13 cellular contexts compared by ENCODE assay signal in genomic region chr13:97268772-97269171, GRCh38. TPM values are rescaled to one million over a fixed set of nuclear protein-coding genes. Genes with fewer than 3 reads are reported as not detected.
DNase-seq lines count a peak whose midpoint lies in the region; ATAC-seq and TF ChIP-seq lines count a peak whose summit lies in the region.
"Had no signal": no experiment of that assay in that cellular context is flagged by ENCODE, and none has a peak within 500 bp of the region (broad histone marks: within the 10 kb centered on the region; RNA-seq: fewer than 3 reads in every experiment).

No MANE protein-coding gene starts in this region.

- peaks cover 23% of the 10 kb centered on the region for H3K9me1 ChIP-seq in IMR-90 (ENCODE audit: insufficient read depth, low read length)

- H3K27ac ChIP-seq in IMR-90 (ENCODE audit: insufficient read depth, low read length) (0 out of 2 replicates have a peak overlapping the region, but pooled peaks have one; percentile 15), hepatocyte (no peak overlapping the region), trophoblast cell (ENCODE audit: low read depth, low read length) (no peak overlapping the region), MM.1S (ENCODE audit: low read length) (no peak overlapping the region)

- no peak overlapping the region for H4K5ac ChIP-seq in IMR-90 (ENCODE audit: low read depth, low read length)

- H3K4me2 ChIP-seq in IMR-90 (ENCODE audit: low read depth, low read length) (no peak overlapping the region), hepatocyte (no peak overlapping the region), trophoblast cell (ENCODE audit: low read length) (no peak overlapping the region), MM.1S (ENCODE audit: low read depth, low read length) (no peak overlapping the region)

- H3K9me2 ChIP-seq in hepatocyte (replicated peaks; ENCODE audit: insufficient read depth) (no peaks in the 10 kb centered on the region), MM.1S (replicated peaks; ENCODE audit: insufficient read depth, low read length) (no peaks in the 10 kb centered on the region)

- H3K56ac ChIP-seq in IMR-90 (ENCODE audit: extremely low read depth, insufficient read depth, low read length): no peak overlapping the region

- POLR2A ChIA-PET in IMR-90 (lab: Charles Lee; ENCODE audit: unreplicated experiment): no interaction called here

- no TSS peak for BruUV-seq in IMR-90 (replicated peaks; lab: Mats Ljungman, UMichigan)

- H3K18ac ChIP-seq in IMR-90 (ENCODE audit: low read depth, low read length): no peak overlapping the region; the same call in 1 of the 2 replicates
- no peak overlapping the region for H3K18ac ChIP-seq in trophoblast cell (ENCODE audit: low read length)

- no peak overlapping the region for H2AK5ac ChIP-seq in IMR-90 (ENCODE audit: low read depth, low read length)
- no peak overlapping the region for H2AK5ac ChIP-seq in trophoblast cell (ENCODE audit: low read length)

- H4K91ac ChIP-seq in IMR-90 (ENCODE audit: insufficient read depth, low read depth, low read length): no peak overlapping the region
- no peak overlapping the region for H4K91ac ChIP-seq in trophoblast cell (ENCODE audit: low read depth, low read length)

- dilution Hi-C loops in IMR-90 (cut with HindIII; ENCODE audit: low sequenced_read_pairs, unreplicated experiment): no loop called here

- in situ Hi-C loops in IMR-90 (cut with MboI; ENCODE audit: low sequenced_read_pairs): no loop called here

- H2AFZ ChIP-seq in IMR-90 (replicated peaks; ENCODE audit: low read length, poor library complexity) (no peak overlapping the region), hepatocyte (no peak overlapping the region), trophoblast cell (ENCODE audit: insufficient read depth, low read length, poor library complexity) (no peak overlapping the region), MM.1S (ENCODE audit: low read length) (no peak overlapping the region)

- H3K4me1 ChIP-seq in IMR-90 (ENCODE audit: control insufficient read depth, insufficient read depth, low read length): peaks cover 25% of the 10 kb centered on the region
- H3K4me1 ChIP-seq in hepatocyte (ENCODE audit: insufficient read depth): peaks cover 10% of the 10 kb centered on the region
- H3K4me1 ChIP-seq in trophoblast cell (ENCODE audit: control insufficient read depth in 1 of 2, insufficient read depth in 2 of 2, low read length in 2 of 2): peaks cover 17 to 24% of the 10 kb centered on the region in 2 experiments
- H3K4me1 ChIP-seq in MM.1S (ENCODE audit: low read length): no peaks in the 10 kb centered on the region

- H3K36me3 ChIP-seq in IMR-90 (ENCODE audit: control insufficient read depth, insufficient read depth, low read length): peaks cover 4% of the 10 kb centered on the region; the same call in 1 of the 2 replicates
- H3K36me3 ChIP-seq in hepatocyte (replicated peaks; ENCODE audit: insufficient read depth, low read depth): no peaks in the 10 kb centered on the region
- peaks cover 6 to 7% of the 10 kb centered on the region in 2 experiments for H3K36me3 ChIP-seq in trophoblast cell (ENCODE audit: control insufficient read depth in 1 of 2, insufficient read depth in 2 of 2, low read length in 2 of 2)
- no peaks in the 10 kb centered on the region for H3K36me3 ChIP-seq in MM.1S (replicated peaks; ENCODE audit: insufficient read depth, low read length)

- H3K27me3 ChIP-seq in IMR-90 (ENCODE audit: control insufficient read depth, insufficient read depth, low read length) (no peaks in the 10 kb centered on the region), hepatocyte (no peaks in the 10 kb centered on the region), trophoblast cell (ENCODE audit: insufficient read depth, low read length) (no peaks in the 10 kb centered on the region), MM.1S (replicated peaks; ENCODE audit: insufficient read depth, low read length) (no peaks in the 10 kb centered on the region)

- H4K20me1 ChIP-seq in IMR-90 (ENCODE audit: insufficient read depth, low read length) (peaks cover 12% of the 10 kb centered on the region; the same call in 1 of the 2 replicates), hepatocyte (ENCODE audit: insufficient read depth, poor library complexity, severe bottlenecking) (peaks cover 24% of the 10 kb centered on the region), MM.1S (ENCODE audit: insufficient read depth, low read length) (no peaks in the 10 kb centered on the region)

- intact Hi-C loops in IMR-90 (cut with micrococcal nuclease): no loop called here

- H3K9ac ChIP-seq in IMR-90 (ENCODE audit: low read depth, low read length) (no peak overlapping the region), trophoblast cell (ENCODE audit: low read length) (no peak overlapping the region), MM.1S (ENCODE audit: low read length) (no peak overlapping the region)

- no CpG with 5 or more reads among the region's 6 CpGs for WGBS in IMR-90 (ENCODE audit: extremely low coverage in 2 of 2, insufficient read length in 1 of 2), 2 experiments
- 71% methylated on average over 6 of the region's 6 CpGs for WGBS in hepatocyte (ENCODE audit: low lambda C conversion rate, missing lambda C conversion rate)
- WGBS in trophoblast cell (ENCODE audit: extremely low coverage, insufficient coverage, insufficient read length): no CpG with 5 or more reads among the region's 6 CpGs

- no peak overlapping the region for H2BK5ac ChIP-seq in IMR-90 (ENCODE audit: low read depth, low read length, poor library complexity, severe bottlenecking)
- no peak overlapping the region for H2BK5ac ChIP-seq in trophoblast cell (ENCODE audit: low read depth, low read length, poor library complexity)

- H2BK120ac ChIP-seq in IMR-90 (ENCODE audit: low read depth, low read length) (no peak overlapping the region), trophoblast cell (ENCODE audit: insufficient read depth, low read length, poor library complexity) (no peak overlapping the region)

- no peak overlapping the region for H3K23ac ChIP-seq in IMR-90 (ENCODE audit: low read depth, low read length)
- H3K23ac ChIP-seq in trophoblast cell (ENCODE audit: low read length): no peak overlapping the region

- 0 out of 2 replicates have a peak, but pooled peaks have one; percentile 9 for ATAC-seq in IMR-90 (ENCODE audit: low read depth)
- ATAC-seq: GM12878; stimulated activated naive CD8-positive, alpha-beta T cell treated with anti-CD3 and anti-CD28 coated beads, Interleukin-15, Interleukin-2, amounts not matched to agents 100 U/mL and 50 U/mL, for 24 hours had no signal

- CTCF ChIA-PET in IMR-90 (lab: Yijun Ruan, JAX): interaction anchor here (1.5 kb wide), 1 partner anchor 159 kb away, joined by 3 read pairs; no protein-coding TSS in a partner anchor

- TF ChIP-seq POLR2A in IMR-90 (IDR thresholded peaks at IDR 0.05; ENCODE audit: low read depth, low read length): no peak

- H3F3A ChIP-seq in MM.1S (ENCODE audit: insufficient read depth, low read length): no peaks in the 10 kb centered on the region

- TF ChIP-seq CTCF in IMR-90 (conservative IDR thresholded peaks at IDR 0.05; ENCODE audit: low read depth, low read length): 0 out of 2 replicates have a peak, but pooled peaks have one; percentile 16
- peak; percentile 21 for TF ChIP-seq CTCF in cardiac fibroblast (IDR thresholded peaks at IDR 0.05; ENCODE audit: low read depth, low read length)
- TF ChIP-seq CTCF in hepatocyte (IDR thresholded peaks at IDR 0.05; ENCODE audit: poor library complexity): peak; percentile 5
- no peak for TF ChIP-seq CTCF in MM.1S (IDR thresholded peaks at IDR 0.05; ENCODE audit: low read length)

- H4K8ac ChIP-seq in IMR-90 (ENCODE audit: low read depth in 2 of 2, low read length in 2 of 2): peak overlapping the region in 1 of 2 experiments; percentile 39; a peak in 1 of 4 replicates
- no peak overlapping the region for H4K8ac ChIP-seq in trophoblast cell (ENCODE audit: low read depth, low read length)

- H4K12ac ChIP-seq in trophoblast cell (ENCODE audit: low read depth, low read length): no peak overlapping the region

- no peak overlapping the region for H2BK12ac ChIP-seq in trophoblast cell (ENCODE audit: low read length)

- H3K4me3 ChIP-seq in IMR-90 (ENCODE audit: insufficient read depth, low read depth, low read length): no peak overlapping the region
- H3K4me3 ChIP-seq in cardiac fibroblast (replicated peaks in 1 of 2; ENCODE audit: low read depth in 2 of 2, low read length in 2 of 2): no peak overlapping the region
- H3K4me3 ChIP-seq in hepatocyte: no peak overlapping the region
- H3K4me3 ChIP-seq in trophoblast cell (ENCODE audit: low read depth, low read length): no peak overlapping the region
- no peak overlapping the region for H3K4me3 ChIP-seq in MM.1S (ENCODE audit: low read length)
- H3K4me3 ChIP-seq: GM12878 had no signal

- H3K79me1 ChIP-seq in IMR-90 (ENCODE audit: low read depth in 1 of 2, low read length in 2 of 2) (peaks cover 35 to 69% of the 10 kb centered on the region in 2 experiments), trophoblast cell (ENCODE audit: low read length) (peaks cover 11% of the 10 kb centered on the region)

- no peak overlapping the region for H2AK9ac ChIP-seq in IMR-90 (replicated peaks; ENCODE audit: low read depth, low read length, poor library complexity)

- no peak overlapping the region for H2BK20ac ChIP-seq in IMR-90 (ENCODE audit: low read depth, low read length)

- no peak overlapping the region for H3K14ac ChIP-seq in IMR-90 (replicated peaks; ENCODE audit: low read depth, low read length)
- H3K14ac ChIP-seq in trophoblast cell (ENCODE audit: low read length): peak overlapping the region; percentile 45

- H3K9me3 ChIP-seq in IMR-90 (ENCODE audit: control insufficient read depth, insufficient read depth, low read length) (no peaks in the 10 kb centered on the region), hepatocyte (ENCODE audit: low read depth) (no peaks in the 10 kb centered on the region), trophoblast cell (ENCODE audit: insufficient read depth, low read depth, low read length) (no peaks in the 10 kb centered on the region), MM.1S (replicated peaks; ENCODE audit: insufficient read depth, low read length) (no peaks in the 10 kb centered on the region)

- DNase-seq in IMR-90 (no peak), cardiac fibroblast (ENCODE audit: low read depth in 2 of 2) (peak; percentile 27 to 69), hepatocyte (ENCODE audit: low spot score) (no peak), trophoblast cell (no peak), MM.1S (no peak), DMS79 treated with DMSO at 0.1 percent for 48 hours (lab: John Stamatoyannopoulos, UW) (no peak), kidney glomerular epithelial cell (lab: John Stamatoyannopoulos, UW) (no peak), DMS79 (lab: John Stamatoyannopoulos, UW) (no peak)
- DNase-seq: amniotic stem cell; DND-41; midbrain; stimulated activated naive CD8-positive, alpha-beta T cell treated with anti-CD3 and anti-CD28 coated beads, Interleukin-15, Interleukin-2, amounts not matched to agents 100 U/mL and 50 U/mL, for 24 hours had no signal

- H2BK15ac ChIP-seq in IMR-90 (ENCODE audit: low read depth, low read length): no peak overlapping the region

- H3K4ac ChIP-seq in IMR-90 (ENCODE audit: low read depth, low read length) (no peak overlapping the region), trophoblast cell (ENCODE audit: low read depth, low read length) (peak overlapping the region; percentile 48)

- TF ChIP-seq RAD21 in IMR-90 (IDR thresholded peaks at IDR 0.05; ENCODE audit: low read length): no peak

- H3K79me2 ChIP-seq in hepatocyte (peaks cover 100% of the 10 kb centered on the region), trophoblast cell (ENCODE audit: control insufficient read depth, insufficient read depth, low read length, poor library complexity) (peaks cover 16% of the 10 kb centered on the region), MM.1S (ENCODE audit: low read length) (peaks cover 65% of the 10 kb centered on the region)

RNA-seq across cellular contexts. Expression of gene MBNL2, which starts 46.6 kb away (rescaled TPM):
- 103 and 126 TPM in 2 replicates for total RNA-seq in IMR-90 (2012; rRNA removed)
- 24.8 and 26.9 TPM in 2 replicates for polyA plus RNA-seq in IMR-90 (2012; rRNA removed)
- polyA plus RNA-seq in IMR-90 (2012; cell fraction: cytosol; rRNA removed): 8.1 and 11.6 TPM in 2 replicates
- polyA plus RNA-seq in IMR-90 (2012; cell fraction: nucleus; rRNA removed; ENCODE audit: low replicate concordance): 9.4 and 35.9 TPM in 2 replicates
- 96.8 and 97.9 TPM in 2 replicates for total RNA-seq in hepatocyte
- 27.4 and 33.8 TPM in 2 replicates for polyA plus RNA-seq in hepatocyte
- polyA plus RNA-seq in trophoblast cell (2013): 173 and 175 TPM in 2 replicates

Comparison
In these comparisons a context has a peak if more than half of its experiments do, and no peak if none do; other contexts are left out.
1. DNase-seq: peak in cardiac fibroblast (2 of 2); none in IMR-90 (single experiment), hepatocyte (single experiment), trophoblast cell (0 of 2), MM.1S (single experiment), DMS79 treated with DMSO at 0.1 percent for 48 hours (single experiment), kidney glomerular epithelial cell (single experiment) and DMS79 (single experiment).